In the genomic region with DNA sequence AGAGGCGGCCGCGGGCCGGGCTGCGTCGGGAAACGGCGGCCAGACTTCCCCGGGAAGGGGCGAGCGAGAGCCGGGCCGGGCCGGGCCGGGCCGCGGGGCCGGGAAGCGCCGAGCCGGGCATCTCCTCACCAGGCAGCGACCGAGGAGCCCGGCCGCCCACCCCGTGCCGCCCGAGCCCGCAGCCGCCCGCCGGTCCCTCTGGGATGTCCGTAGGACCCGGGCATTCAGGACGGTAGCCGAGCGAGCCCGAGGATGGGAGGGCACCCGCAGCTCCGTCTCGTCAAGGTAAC, we compare ENCODE assay signal across 8 cellular contexts. TPM values are rescaled to one million over a fixed set of nuclear protein-coding genes. Genes with fewer than 3 reads are reported as not detected.
DNase-seq lines count a peak whose midpoint lies in the region; ATAC-seq and TF ChIP-seq lines count a peak whose summit lies in the region.

A gene (plus strand): TSS at position 28 of the 290 bp plus-strand sequence. CDS start 225 bp downstream, at position 253.

- no peak within 1 kb of the TSS for H3T11ph ChIP-seq in H9 (ENCODE audit: low read length)

- H3K23me2 ChIP-seq in H9 (ENCODE audit: insufficient read length, low read depth, low read length, poor library complexity, severe bottlenecking), result peaks cover 20% of the 10 kb centered on the region

- peaks cover 2% of the 10 kb centered on the region; the same call in 1 of the 2 replicates for H3K4me1 ChIP-seq in H9 (ENCODE audit: insufficient read depth, low read length)
- peaks cover 4% of the 10 kb centered on the region for H3K4me1 ChIP-seq in iPS-18a (ENCODE audit: control insufficient read depth, low read depth, low read length)

- no peak within 1 kb of the TSS for H3K23ac ChIP-seq in H9 (ENCODE audit: insufficient read length, low read depth, low read length)

- H3K4me1 Mint-ChIP-seq in H9, result peaks cover 20 to 37% of the 10 kb centered on the region in 2 experiments
- no peaks in the 10 kb centered on the region for H3K4me1 Mint-ChIP-seq in activated T-cell treated with anti-CD3 and anti-CD28 coated beads, Interleukin-2, amount 50 U/mL, for 72 hours (ENCODE audit: low read depth)

- ATAC-seq in activated T-cell treated with anti-CD3 and anti-CD28 coated beads, Interleukin-2, amount 50 U/mL, for 72 hours (replicated peaks in 1 of 2), result peak in 1 of 2 donors; percentile 2
- ATAC-seq in HG03442 (IDR thresholded peaks at IDR 0.05; ENCODE audit: unreplicated experiment) (no peak), GM21529 (IDR thresholded peaks at IDR 0.05; ENCODE audit: unreplicated experiment) (no peak)

- no peaks in the 10 kb centered on the region for H3K79me1 ChIP-seq in H9 (ENCODE audit: insufficient read depth, low read depth, low read length, poor library complexity, severe bottlenecking)

- H3K36me3 ChIP-seq in iPS-18a (ENCODE audit: control insufficient read depth, low read depth, low read length), result no peaks in the 10 kb centered on the region

- H3K27me3 Mint-ChIP-seq in H9 (ENCODE audit: low read depth), result peaks cover 93% of the 10 kb centered on the region
- peaks cover 71% of the 10 kb centered on the region for H3K27me3 Mint-ChIP-seq in activated T-cell treated with anti-CD3 and anti-CD28 coated beads, Interleukin-2, amount 50 U/mL, for 72 hours (ENCODE audit: low read depth)

- H3K4me2 ChIP-seq in H9 (ENCODE audit: insufficient read depth, insufficient read length, low read length), result peak within 1 kb of the TSS; percentile 83

- H4K20me1 ChIP-seq in H9 (ENCODE audit: control insufficient read depth, insufficient read depth, insufficient read length), result no peaks in the 10 kb centered on the region

- TF ChIP-seq CTCF in H9 (conservative IDR thresholded peaks at IDR 0.05), result no peak

- no peak within 1 kb of the TSS for H4K8ac ChIP-seq in H9 (replicated peaks; ENCODE audit: insufficient read length, low read depth, low read length)

- no peaks in the 10 kb centered on the region for H3K79me2 ChIP-seq in H9 (ENCODE audit: insufficient read depth, low read length)

- no peak within 1 kb of the TSS for H2BK5ac ChIP-seq in H9 (ENCODE audit: insufficient read length, low read length)

- H3K9me3 ChIP-seq in H9 (ENCODE audit: control insufficient read depth, low read depth, low read length) (no peaks in the 10 kb centered on the region), iPS-18a (ENCODE audit: control insufficient read depth, low read depth, low read length) (no peaks in the 10 kb centered on the region)

- no peak within 1 kb of the TSS for H3K27ac Mint-ChIP-seq in H9
- no peak within 1 kb of the TSS for H3K27ac Mint-ChIP-seq in activated T-cell treated with anti-CD3 and anti-CD28 coated beads, Interleukin-2, amount 50 U/mL, for 72 hours

- H3K9ac ChIP-seq in H9 (ENCODE audit: extremely low read depth, insufficient read length, low read length) (no peak within 1 kb of the TSS), iPS-18a (ENCODE audit: low read length) (no peak within 1 kb of the TSS)

- no peak within 1 kb of the TSS for H3K4ac ChIP-seq in H9 (ENCODE audit: low read depth, low read length)

- H3K4me3 ChIP-seq in iPS-18a (ENCODE audit: low read length) (peak within 1 kb of the TSS; percentile 77), skin epidermis (peak within 1 kb of the TSS; percentile 17 to 50 (median 26))

- H2AFZ ChIP-seq in H9 (ENCODE audit: low read length), result no peak within 1 kb of the TSS

- H4K5ac ChIP-seq in H9 (ENCODE audit: insufficient read length, low read depth, low read length), result no peak within 1 kb of the TSS

- H3K9me3 Mint-ChIP-seq in H9, result no peaks in the 10 kb centered on the region
- no peaks in the 10 kb centered on the region for H3K9me3 Mint-ChIP-seq in activated T-cell treated with anti-CD3 and anti-CD28 coated beads, Interleukin-2, amount 50 U/mL, for 72 hours

- H3K36me3 Mint-ChIP-seq in H9 (ENCODE audit: insufficient read depth in 1 of 3, low read depth in 3 of 3), result no peaks in the 10 kb centered on the region; a peak in 1 of 7 replicates
- H3K36me3 Mint-ChIP-seq in activated T-cell treated with anti-CD3 and anti-CD28 coated beads, Interleukin-2, amount 50 U/mL, for 72 hours (ENCODE audit: insufficient read depth in 2 of 2), result no peaks in the 10 kb centered on the region

- no peak within 1 kb of the TSS for H2BK15ac ChIP-seq in H9 (ENCODE audit: low read depth, low read length)

- no peak within 1 kb of the TSS for H2BK12ac ChIP-seq in H9 (ENCODE audit: insufficient read length, low read depth, low read length)

- no peak within 1 kb of the TSS for H2BK120ac ChIP-seq in H9 (ENCODE audit: low read depth, low read length, poor library complexity, severe bottlenecking)

- no peak within 1 kb of the TSS for H2AK5ac ChIP-seq in H9 (ENCODE audit: insufficient read length, low read length)

- H4K91ac ChIP-seq in H9 (ENCODE audit: insufficient read length, low read depth, low read length), result no peak within 1 kb of the TSS

- H3K14ac ChIP-seq in H9 (ENCODE audit: insufficient read depth, low read length), result no peak within 1 kb of the TSS

- no peak within 1 kb of the TSS for H3K18ac ChIP-seq in H9 (ENCODE audit: insufficient read length, low read depth, low read length)

- H3K27me3 ChIP-seq in H9 (ENCODE audit: insufficient read depth, low read length), result peaks cover 22% of the 10 kb centered on the region
- H3K27me3 ChIP-seq in iPS-18a (ENCODE audit: control insufficient read depth, insufficient read depth, low read length), result peaks cover 80% of the 10 kb centered on the region

- WGBS in H9 (ENCODE audit: extremely low coverage, insufficient read length, low lambda C conversion rate), result no CpG with 5 or more reads among the region's 41 CpGs

- peak within 1 kb of the TSS; percentile 66 to 90 for H3K4me3 Mint-ChIP-seq in H9
- H3K4me3 Mint-ChIP-seq in activated T-cell treated with anti-CD3 and anti-CD28 coated beads, Interleukin-2, amount 50 U/mL, for 72 hours, result peak within 1 kb of the TSS; percentile 84 to 86

- H3K27ac ChIP-seq in H9 (ENCODE audit: insufficient read length, low read depth, low read length), result no peak within 1 kb of the TSS
- H3K27ac ChIP-seq in iPS-18a (ENCODE audit: low read length), result no peak within 1 kb of the TSS
- peak within 1 kb of the TSS in 1 of 21 experiments; percentile 45 for H3K27ac ChIP-seq in skin epidermis

- no peak within 1 kb of the TSS for H2BK20ac ChIP-seq in H9 (ENCODE audit: low read depth, low read length, poor library complexity, severe bottlenecking)

- DNase-seq in H9 (no peak), SK-N-DZ (ENCODE audit: low spot score) (no peak)
- peak in 1 of 2 donors; percentile 15 for DNase-seq in activated T-cell treated with anti-CD3 and anti-CD28 coated beads, Interleukin-2, amount 50 U/mL, for 72 hours
- no peak for DNase-seq in stimulated activated CD4-positive, alpha-beta T cell treated with anti-CD3 and anti-CD28 coated beads, Interleukin-4, amount 100 ng/mL, for 4 hours

- no peak within 1 kb of the TSS for H3K56ac ChIP-seq in H9 (ENCODE audit: insufficient read length, low read depth, low read length)

RNA-seq across cellular contexts. Expression of the gene that starts here (rescaled TPM):
- total RNA-seq in H9 (2021), result 0.42 and 0.52 TPM in 2 replicates
- total RNA-seq in activated T-cell treated with anti-CD3 and anti-CD28 coated beads, Interleukin-2, amount 50 U/mL, for 72 hours, result not detected
- not detected in 2 replicates for polyA plus RNA-seq in SK-N-DZ (2014; cell fraction: cytosol; rRNA removed)
- polyA plus RNA-seq in SK-N-DZ (2014; cell fraction: nucleus; rRNA removed), result not detected in 2 replicates
